Comparison of ENCODE assay signal across 8 cellular contexts in the genomic region with DNA sequence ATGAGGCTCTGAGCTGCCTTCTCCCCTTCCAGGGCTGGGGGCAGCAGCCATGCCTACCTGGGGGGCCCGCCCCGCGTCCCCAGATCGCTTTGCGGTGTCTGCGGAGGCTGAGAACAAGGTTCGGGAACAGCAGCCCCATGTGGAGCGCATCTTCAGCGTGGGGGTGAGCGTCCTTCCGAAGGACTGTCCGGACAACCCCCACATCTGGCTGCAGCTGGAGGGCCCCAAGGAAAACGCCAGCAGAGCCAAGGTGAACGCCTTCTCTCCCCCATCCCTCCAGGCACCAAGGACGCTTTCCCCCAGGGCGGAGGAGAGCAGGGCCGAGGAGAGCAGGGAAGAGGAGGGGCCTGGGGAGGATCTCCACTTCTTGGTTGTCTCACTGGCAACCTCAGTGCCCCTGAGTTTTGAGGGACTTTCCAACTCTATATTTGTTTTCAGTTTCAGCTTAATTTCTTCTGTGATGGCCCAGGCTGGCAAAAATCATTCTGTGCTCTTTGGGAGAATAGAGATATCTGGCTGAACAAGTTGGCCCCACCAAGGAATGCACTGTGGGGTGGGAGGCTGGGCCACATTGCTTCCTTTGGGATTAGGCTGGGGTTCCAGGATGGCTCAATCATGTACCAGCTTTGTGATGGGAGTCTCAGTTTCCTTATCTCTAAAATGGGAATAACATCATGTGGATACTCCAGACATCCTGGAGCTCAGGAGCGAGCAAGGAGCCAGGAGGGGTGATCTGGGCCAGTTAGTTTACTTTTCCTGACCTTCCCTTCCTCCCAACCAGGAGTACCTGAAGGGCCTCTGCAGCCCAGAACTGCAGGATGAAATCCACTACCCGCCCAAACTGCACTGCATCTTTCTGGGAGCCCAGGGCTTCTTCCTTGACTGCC. TPM values are rescaled to one million over a fixed set of nuclear protein-coding genes. Genes with fewer than 3 reads are reported as not detected.
DNase-seq lines count a peak whose midpoint lies in the region; ATAC-seq and TF ChIP-seq lines count a peak whose summit lies in the region.

No MANE protein-coding gene starts in this region.

- ATAC-seq in GM19023 (IDR thresholded peaks at IDR 0.05; ENCODE audit: unreplicated experiment) (peak; percentile 30), Right ventricle myocardium superior (ENCODE audit: poor library complexity) (peak; percentile 18), gastrocnemius medialis (no peak)

- DNase-seq in NB4 (ENCODE audit: low read depth) (peak; percentile 48), Right ventricle myocardium superior (no peak), gastrocnemius medialis (no peak), NCI-H524 treated with DMSO at 0.1 percent for 48 hours (lab: John Stamatoyannopoulos, UW) (no peak), GF-D8 (lab: John Stamatoyannopoulos, UW) (no peak)
- DNase-seq in activated effector memory CD4-positive, alpha-beta T cell treated with anti-CD3 and anti-CD28 coated beads, Interleukin-2, amount 50 U/mL, for 16 hours: peak; percentile 90

- H3K9me3 ChIP-seq in gastrocnemius medialis: no peaks in the 10 kb centered on the region

- no peaks in the 10 kb centered on the region for H3K27me3 ChIP-seq in gastrocnemius medialis

- peaks cover 14 to 22% of the 10 kb centered on the region in 2 donors for H3K4me1 ChIP-seq in gastrocnemius medialis

- in situ Hi-C loops in gastrocnemius medialis (cut with MboI; ENCODE audit: low sequenced_read_pairs in 4 of 4): loop anchor here (5.0 to 25.0 kb wide), 6 partner anchors 64 to 1119 kb away; partner anchors contain the start of genes GMPR2 (in 3 of the 4), NEDD8 (in 3 of the 4), ADCY4 (in 1 of the 4) and BCL2L2 (in 1 of the 4)

- TF ChIP-seq CTCF in 22Rv1 (IDR thresholded peaks at IDR 0.05) (no peak), NB4 (IDR thresholded peaks at IDR 0.05; ENCODE audit: low read depth, low read length) (no peak), gastrocnemius medialis (IDR thresholded peaks at IDR 0.05 in 4 of 5, conservative IDR thresholded peaks at IDR 0.05 in 1 of 5) (no peak)

- H3K27ac ChIP-seq in 22Rv1 (peak overlapping the region; percentile 81), gastrocnemius medialis (peak overlapping the region; percentile 85 to 90 (median 86))

- TF ChIP-seq POLR2A in NB4 (IDR thresholded peaks at IDR 0.05; ENCODE audit: extremely low read depth, insufficient read length) (no peak), gastrocnemius medialis (IDR thresholded peaks at IDR 0.05) (no peak)

- H3K4me3 ChIP-seq in NB4 (ENCODE audit: low read depth, low read length) (peak overlapping the region; percentile 69), gastrocnemius medialis (peak overlapping the region; percentile 61 to 81 (median 69))

- intact Hi-C loops in Right ventricle myocardium superior (cut with DNase I): loop anchor here (5.0 kb wide), 1 partner anchor 64 kb away; the partner anchor contains the start of gene NFATC4
- intact Hi-C loops in gastrocnemius medialis (cut with DNase I; ENCODE audit: low total_unique reads): loop anchor here (1.0 to 10.0 kb wide), 4 partner anchors 64 to 876 kb away; partner anchors contain the start of genes THTPA, TINF2 and ZFHX2

- peaks cover 0 to 23% of the 10 kb centered on the region in 2 donors for H3K36me3 ChIP-seq in gastrocnemius medialis

RNA-seq across cellular contexts. Expression of gene KHNYN, which starts 1.2 kb away (rescaled TPM):
- total RNA-seq in Right ventricle myocardium superior (22.5 TPM), gastrocnemius medialis (10 to 100 TPM; 35.1 to 50.5 (median 44.7) TPM)

RNA-seq across cellular contexts. Expression of gene CBLN3, which starts 1.5 kb away (rescaled TPM):
- total RNA-seq in Right ventricle myocardium superior: 0.65 TPM
- total RNA-seq in gastrocnemius medialis: under 1 TPM in 3 of 4 donors, not detected in 1; 0.16 to 0.36 (median 0.24) TPM

RNA-seq across cellular contexts. Expression of gene SDR39U1, which starts 11.7 kb away (rescaled TPM):
- 84.7 TPM for total RNA-seq in Right ventricle myocardium superior
- 10 to 100 TPM; 21.7 to 51.4 (median 38.3) TPM for total RNA-seq in gastrocnemius medialis

RNA-seq across cellular contexts. Expression of gene NYNRIN, which starts 32.1 kb away (rescaled TPM):
- 8.8 TPM for total RNA-seq in Right ventricle myocardium superior
- 1 to 10 TPM in 3 of 4 donors, under 1 TPM in 1; 0.87 to 3.7 (median 2.1) TPM for total RNA-seq in gastrocnemius medialis

Comparison
In these comparisons a context has a peak if more than half of its experiments do, and no peak if none do; other contexts are left out.
1. ATAC-seq: peak in GM19023 (single experiment) and Right ventricle myocardium superior (single experiment); none in gastrocnemius medialis (0 of 2).
2. DNase-seq: peak in NB4 (single experiment) and activated effector memory CD4-positive, alpha-beta T cell treated with anti-CD3 and anti-CD28 coated beads, Interleukin-2, amount 50 U/mL, for 16 hours (single experiment); none in Right ventricle myocardium superior (single experiment), gastrocnemius medialis (0 of 2), NCI-H524 treated with DMSO at 0.1 percent for 48 hours (single experiment) and GF-D8 (single experiment).